8 cellular contexts compared by ENCODE assay signal in the genomic region with DNA sequence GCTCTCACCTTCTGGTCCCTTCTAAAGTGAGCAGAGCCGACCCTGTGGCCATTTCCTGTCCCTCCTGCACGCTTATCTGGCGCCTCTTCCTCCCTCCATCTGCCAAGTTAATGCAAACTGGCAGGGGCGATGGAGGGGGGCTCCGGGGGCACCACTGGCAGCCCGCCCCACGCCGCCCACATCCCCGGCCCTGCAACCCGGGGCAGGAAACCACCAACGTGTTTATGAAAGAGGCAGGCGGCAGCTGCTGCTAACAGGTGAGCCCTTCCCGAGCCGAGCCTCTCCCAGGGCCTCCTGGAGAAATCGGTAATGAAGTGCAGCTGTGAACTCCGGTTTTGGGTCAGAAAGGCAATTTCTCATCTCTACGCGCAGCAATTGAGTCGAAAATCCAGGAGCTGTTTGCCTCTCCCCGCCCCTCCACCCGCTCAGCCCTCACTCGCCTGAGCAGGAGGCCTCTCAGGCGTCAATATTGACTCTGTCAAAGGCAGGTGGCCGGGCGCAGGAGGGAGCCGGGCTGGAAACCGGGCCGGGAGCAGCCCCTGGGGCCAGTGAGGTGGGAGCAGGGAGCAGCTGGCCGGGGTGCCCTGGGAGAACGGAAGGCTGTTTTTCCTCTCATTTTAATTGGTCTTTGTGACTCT.
DNase-seq lines count a peak whose midpoint lies in the region; ATAC-seq and TF ChIP-seq lines count a peak whose summit lies in the region.

No MANE protein-coding gene starts in this region.

- peak overlapping the region; percentile 47 to 68 for H3K4me3 Mint-ChIP-seq in stimulated activated naive CD8-positive, alpha-beta T cell treated with anti-CD3 and anti-CD28 coated beads, Interleukin-15, amount 100 ng/mL, for 72 hours

- no peaks in the 10 kb centered on the region for H3K9me3 ChIP-seq in OCI-LY3 (ENCODE audit: insufficient read depth, low read length)
- no peaks in the 10 kb centered on the region for H3K9me3 ChIP-seq in colonic mucosa
- H3K9me3 ChIP-seq in Karpas-422 (ENCODE audit: low read length), result no peaks in the 10 kb centered on the region
- no peaks in the 10 kb centered on the region for H3K9me3 ChIP-seq in heart right ventricle

- H3K4me2 ChIP-seq in OCI-LY3 (ENCODE audit: low read length) (peak overlapping the region; percentile 58), Karpas-422 (ENCODE audit: low read depth, low read length, poor library complexity, severe bottlenecking) (no peak overlapping the region)

- DNase-seq in NCI-H82 (lab: John Stamatoyannopoulos, UW), result peak; percentile 76
- no peak for DNase-seq in NCI-H82 treated with DMSO at 0.1 percent for 48 hours (lab: John Stamatoyannopoulos, UW; ENCODE audit: unreplicated experiment)
- DNase-seq in colonic mucosa, result peak; percentile 85
- DNase-seq in stimulated activated naive CD8-positive, alpha-beta T cell treated with anti-CD3 and anti-CD28 coated beads, Interleukin-15, amount 100 ng/mL, for 72 hours, result peak; percentile 37 to 42
- no peak for DNase-seq in Karpas-422
- no peak for DNase-seq in heart right ventricle
- no peak for DNase-seq in COLO829 (ENCODE audit: low spot score)

- intact Hi-C loops in colonic mucosa (cut with DNase I), result no loop called here
- intact Hi-C loops in heart right ventricle (cut with DNase I), result no loop called here

- H3K4me1 ChIP-seq in OCI-LY3 (ENCODE audit: low read length) (peaks cover 24% of the 10 kb centered on the region), colonic mucosa (peaks cover 20% of the 10 kb centered on the region), Karpas-422 (ENCODE audit: low read length) (peaks cover 4% of the 10 kb centered on the region), heart right ventricle (peaks cover 0 to 12% (median 3%) of the 10 kb centered on the region in 9 donors)

- H3K79me2 ChIP-seq in OCI-LY3 (ENCODE audit: low read length) (no peaks in the 10 kb centered on the region), Karpas-422 (ENCODE audit: low read length) (no peaks in the 10 kb centered on the region)

- 0 out of 2 replicates have a peak overlapping the region, but pooled peaks have one; percentile 2 for H3K9ac ChIP-seq in OCI-LY3 (ENCODE audit: low read length)
- peak overlapping the region in 1 of 2 donors; percentile 63 for H3K9ac ChIP-seq in colonic mucosa (ENCODE audit: low read depth in 2 of 2, low read length in 2 of 2)
- H3K9ac ChIP-seq in Karpas-422 (ENCODE audit: low read length), result no peak overlapping the region

- peaks cover 34% of the 10 kb centered on the region for H3K27me3 ChIP-seq in OCI-LY3 (ENCODE audit: low read depth, low read length)
- H3K27me3 ChIP-seq in colonic mucosa, result no peaks in the 10 kb centered on the region
- H3K27me3 ChIP-seq in Karpas-422 (ENCODE audit: low read length), result no peaks in the 10 kb centered on the region
- peaks cover 0 to 22% (median 0%) of the 10 kb centered on the region in 7 donors for H3K27me3 ChIP-seq in heart right ventricle

- no peaks in the 10 kb centered on the region for H3K9me2 ChIP-seq in Karpas-422 (replicated peaks; ENCODE audit: insufficient read depth, low read length)

- TF ChIP-seq CTCF in OCI-LY3 (IDR thresholded peaks at IDR 0.05; ENCODE audit: low read depth, low read length), result no peak
- no peak for TF ChIP-seq CTCF in colonic mucosa (IDR thresholded peaks at IDR 0.05)
- no peak for TF ChIP-seq CTCF in heart right ventricle (IDR thresholded peaks at IDR 0.05)

- H3K27ac Mint-ChIP-seq in stimulated activated naive CD8-positive, alpha-beta T cell treated with anti-CD3 and anti-CD28 coated beads, Interleukin-15, amount 100 ng/mL, for 72 hours, result peak overlapping the region; percentile 67 to 86

- 69 to 81% methylated on average over 30 of the region's 30 CpGs for WGBS in heart right ventricle, 2 donors

- peaks cover 85% of the 10 kb centered on the region for H3K4me1 Mint-ChIP-seq in stimulated activated naive CD8-positive, alpha-beta T cell treated with anti-CD3 and anti-CD28 coated beads, Interleukin-15, amount 100 ng/mL, for 72 hours

- H3K36me3 ChIP-seq in OCI-LY3 (replicated peaks; ENCODE audit: low read depth, low read length) (no peaks in the 10 kb centered on the region), colonic mucosa (no peaks in the 10 kb centered on the region), Karpas-422 (ENCODE audit: insufficient read depth, low read length) (no peaks in the 10 kb centered on the region), heart right ventricle (no peaks in the 10 kb centered on the region)

- H4K20me1 ChIP-seq in OCI-LY3 (ENCODE audit: insufficient read depth, low read length) (0 out of 2 replicates have a peak, but pooled peaks cover 4% of the 10 kb centered on the region), Karpas-422 (ENCODE audit: insufficient read depth, low read depth, low read length) (peaks cover 5% of the 10 kb centered on the region; the same call in 1 of the 2 replicates)

- peak; percentile 59 for ATAC-seq in stimulated activated naive CD8-positive, alpha-beta T cell treated with anti-CD3 and anti-CD28 coated beads, Interleukin-15, amount 100 ng/mL, for 72 hours
- ATAC-seq in heart right ventricle, result no peak

- H2AFZ ChIP-seq in OCI-LY3 (ENCODE audit: low read depth, low read length) (no peak overlapping the region), Karpas-422 (ENCODE audit: low read length) (no peak overlapping the region)

- H3K4me3 ChIP-seq in OCI-LY3 (ENCODE audit: low read length), result peak overlapping the region; percentile 41
- H3K4me3 ChIP-seq in colonic mucosa, result no peak overlapping the region
- H3K4me3 ChIP-seq in Karpas-422 (ENCODE audit: low read length), result no peak overlapping the region
- H3K4me3 ChIP-seq in heart right ventricle, result no peak overlapping the region

- no peaks in the 10 kb centered on the region for H3K27me3 Mint-ChIP-seq in stimulated activated naive CD8-positive, alpha-beta T cell treated with anti-CD3 and anti-CD28 coated beads, Interleukin-15, amount 100 ng/mL, for 72 hours

- no peaks in the 10 kb centered on the region for H3K9me3 Mint-ChIP-seq in stimulated activated naive CD8-positive, alpha-beta T cell treated with anti-CD3 and anti-CD28 coated beads, Interleukin-15, amount 100 ng/mL, for 72 hours

- H3K27ac ChIP-seq in OCI-LY3 (ENCODE audit: low read length), result no peak overlapping the region
- peak overlapping the region; percentile 64 for H3K27ac ChIP-seq in colonic mucosa
- H3K27ac ChIP-seq in Karpas-422 (ENCODE audit: low read length), result no peak overlapping the region
- peak overlapping the region in 1 of 10 donors; percentile 26 for H3K27ac ChIP-seq in heart right ventricle

Comparison
In these comparisons a context has a peak if more than half of its experiments do, and no peak if none do; other contexts are left out.
1. DNase-seq: peak in NCI-H82 (single experiment), colonic mucosa (single experiment) and stimulated activated naive CD8-positive, alpha-beta T cell treated with anti-CD3 and anti-CD28 coated beads, Interleukin-15, amount 100 ng/mL, for 72 hours (2 of 2); none in NCI-H82 treated with DMSO at 0.1 percent for 48 hours (single experiment), Karpas-422 (single experiment), heart right ventricle (0 of 2) and COLO829 (single experiment).